Comparison of ENCODE assay signal across 25 cellular contexts in the genomic region with DNA sequence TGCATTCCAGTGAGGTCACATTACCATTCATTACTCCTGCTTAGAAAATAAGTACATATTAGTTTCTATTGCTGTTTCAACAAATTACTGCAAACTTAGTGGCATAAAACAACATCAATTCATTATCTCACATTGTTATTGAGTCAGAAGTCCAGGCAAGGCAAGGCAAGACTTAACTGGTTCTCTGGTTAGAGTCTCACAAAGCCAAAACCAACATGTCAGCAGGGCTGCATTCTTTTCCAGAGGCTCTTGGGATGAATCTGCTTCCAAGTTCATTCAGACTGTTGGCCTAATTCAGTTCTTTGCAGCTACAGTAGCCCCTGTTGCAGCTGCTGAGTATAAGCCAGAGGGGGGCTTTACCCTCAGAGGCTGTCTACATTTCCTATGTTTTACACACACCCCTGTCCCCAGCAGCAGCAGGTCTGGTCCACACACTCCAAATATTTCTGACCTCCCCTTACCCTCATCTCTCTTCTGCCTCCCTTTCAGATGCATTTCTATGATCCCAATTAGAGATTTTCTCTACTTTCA.
DNase-seq lines count a peak whose midpoint lies in the region; ATAC-seq and TF ChIP-seq lines count a peak whose summit lies in the region.
"Had no signal": no experiment of that assay in that cellular context is flagged by ENCODE, and none has a peak within 500 bp of the region (broad histone marks: within the 10 kb centered on the region; RNA-seq: fewer than 3 reads in every experiment).

No MANE protein-coding gene starts in this region.

- peak; percentile 64 for DNase-seq in EH (ENCODE audit: low read depth)
- peak; percentile 35 for DNase-seq in amniotic epithelial cell (ENCODE audit: low read depth)
- DNase-seq in epithelial cell of esophagus (ENCODE audit: low read depth): peak; percentile 90
- DNase-seq in non-pigmented ciliary epithelial cell (ENCODE audit: low read depth): peak; percentile 26
- no peak for DNase-seq in GM19238 (ENCODE audit: insufficient read length, low spot score)
- DNase-seq in NCI-H1694 treated with DMSO at 0.1 percent for 48 hours (lab: John Stamatoyannopoulos, UW): no peak
- DNase-seq in NOMO-1 (lab: John Stamatoyannopoulos, UW; ENCODE audit: unreplicated experiment in 2 of 2): no peak
- DNase-seq: activated CD8-positive, alpha-beta T cell treated with anti-CD3 and anti-CD28 coated beads for 36 hours; activated effector memory CD4-positive, alpha-beta T cell treated with anti-CD3 and anti-CD28 coated beads, Interleukin-2, amount 50 U/mL, for 16 hours; activated T-cell treated with anti-CD3 and anti-CD28 coated beads for 4 hours; BE2C; central memory CD4-positive, alpha-beta T cell; DMS53; erythroblast; NCI-H1417 treated with DMSO at 0.1 percent for 48 hours; NCI-H2107; NCI-H524; stomach; T1000; trophoblast cell had no signal

- no peak overlapping the region for H3K4me3 ChIP-seq in epithelial cell of esophagus (ENCODE audit: low read length)
- H3K4me3 ChIP-seq: A549, GM23338, lung, right atrium auricular region, stomach had no signal

- no peak for ATAC-seq in HG02970 (IDR thresholded peaks at IDR 0.05; ENCODE audit: low FRiP score, unreplicated experiment)
- ATAC-seq: A549; activated CD8-positive, alpha-beta T cell treated with anti-CD3 and anti-CD28 coated beads for 36 hours; GM23338 had no signal

- no peak for TF ChIP-seq CTCF in epithelial cell of esophagus (IDR thresholded peaks at IDR 0.05; ENCODE audit: insufficient read depth, low read depth, low read length, missing control alignments)

Comparison
In these comparisons a context has a peak if more than half of its experiments do, and no peak if none do; other contexts are left out.
1. DNase-seq: peak in EH (single experiment), amniotic epithelial cell (single experiment), epithelial cell of esophagus (single experiment) and non-pigmented ciliary epithelial cell (single experiment); none in GM19238 (single experiment), NCI-H1694 treated with DMSO at 0.1 percent for 48 hours (single experiment) and NOMO-1 (0 of 2).